ENCODE assay signal across 16 cellular contexts in genomic region chr11:111582881-111583280, GRCh38.
"Had no signal": no experiment of that assay in that cellular context is flagged by ENCODE, and none has a peak within 500 bp of the region (broad histone marks: within the 10 kb centered on the region; RNA-seq: fewer than 3 reads in every experiment).

No MANE protein-coding gene starts in this region.

- H3K4me1 ChIP-seq: adrenal gland, heart right ventricle, thyroid gland had no signal

- H3K27me3 ChIP-seq: adrenal gland, heart right ventricle, thyroid gland had no signal

- H3K4me3 ChIP-seq: adrenal gland, heart right ventricle, thyroid gland had no signal

- ATAC-seq: activated T-cell treated with anti-CD3 and anti-CD28 coated beads, Interleukin-2, amount 50 U/mL, for 72 hours; natural killer cell treated with Interleukin-12 subunit alpha and Interleukin-12 subunit beta and Interleukin-15 and Interleukin-18, amount 100 ng/mL, for 72 hours had no signal

- H3K27ac ChIP-seq: adrenal gland, heart right ventricle, thyroid gland, WERI-Rb-1 had no signal

- H3K36me3 ChIP-seq: adrenal gland, heart right ventricle, thyroid gland, WERI-Rb-1 had no signal

- H3K9me3 ChIP-seq: adrenal gland, thyroid gland had no signal

- DNase-seq: activated CD4-positive, alpha-beta T cell treated with anti-CD3 and anti-CD28 coated beads for 1 hour; activated CD8-positive, alpha-beta memory T cell treated with anti-CD3 and anti-CD28 coated beads for 24 hours; activated effector memory CD4-positive, alpha-beta T cell treated with anti-CD3 and anti-CD28 coated beads, Interleukin-2, amount 50 U/mL, for 16 hours; activated T-cell treated with anti-CD3 and anti-CD28 coated beads, Interleukin-2, amount 50 U/mL, for 72 hours; adrenal gland; effector memory CD4-positive, alpha-beta T cell; heart right ventricle; kidney glomerular epithelial cell; posterior cingulate gyrus; retina; stimulated activated CD4-positive, alpha-beta T cell treated with anti-CD3 and anti-CD28 coated beads, Interleukin-2, amount 100 ng/mL, for 24 hours; stimulated activated naive CD4-positive, alpha-beta T cell treated with Interleukin-2 at 50 U/mL for 16 hours; T-helper 2 cell; thyroid gland; WERI-Rb-1 had no signal
